ENCODE assay signal across 1 cellular context in genomic region chr15:24938224-24938623, GRCh38. TPM values are rescaled to one million over a fixed set of nuclear protein-coding genes. Genes with fewer than 3 reads are reported as not detected.
"Had no signal": no experiment of that assay in that cellular context is flagged by ENCODE, and none has a peak within 500 bp of the region (broad histone marks: within the 10 kb centered on the region; RNA-seq: fewer than 3 reads in every experiment).

No MANE protein-coding gene starts in this region.

RNA-seq across cellular contexts. Expression of gene SNURF, which starts 16.6 kb away (rescaled TPM):
- total RNA-seq: G401 had no signal
